ENCODE assay signal across 1 cellular context in the genomic region with DNA sequence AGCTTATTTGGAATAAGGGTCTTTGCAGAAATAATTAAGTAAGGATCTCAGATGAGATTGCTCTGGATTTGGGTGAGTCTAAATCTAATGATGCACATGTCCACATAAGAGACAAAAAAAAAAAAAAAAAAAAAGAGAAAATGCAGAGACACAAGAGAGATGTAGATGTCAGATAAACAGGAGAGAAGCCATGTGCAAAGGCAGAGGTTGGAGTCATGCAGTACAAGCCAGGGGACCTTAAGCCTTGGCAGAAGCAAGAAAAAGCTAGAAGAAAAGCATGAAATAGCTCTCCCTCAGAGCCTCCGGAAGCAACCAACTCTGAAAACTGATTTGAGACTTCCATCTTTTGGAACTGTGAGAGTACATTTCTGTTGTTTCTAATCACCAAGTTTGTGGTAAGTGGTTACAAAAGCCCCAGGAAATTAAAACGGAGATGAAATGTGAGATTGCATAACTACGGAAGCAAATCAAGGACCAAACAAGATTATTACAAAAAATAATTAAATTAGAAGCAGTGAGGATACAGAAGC.
TF ChIP-seq lines count a peak whose summit lies in the region.

No MANE protein-coding gene starts in this region.

TF ChIP-seq in WTC11, 78 proteins besides CTCF, POLR2A, EP300 and RAD21 (continued from another document):
- TF ChIP-seq, protein P1, sequence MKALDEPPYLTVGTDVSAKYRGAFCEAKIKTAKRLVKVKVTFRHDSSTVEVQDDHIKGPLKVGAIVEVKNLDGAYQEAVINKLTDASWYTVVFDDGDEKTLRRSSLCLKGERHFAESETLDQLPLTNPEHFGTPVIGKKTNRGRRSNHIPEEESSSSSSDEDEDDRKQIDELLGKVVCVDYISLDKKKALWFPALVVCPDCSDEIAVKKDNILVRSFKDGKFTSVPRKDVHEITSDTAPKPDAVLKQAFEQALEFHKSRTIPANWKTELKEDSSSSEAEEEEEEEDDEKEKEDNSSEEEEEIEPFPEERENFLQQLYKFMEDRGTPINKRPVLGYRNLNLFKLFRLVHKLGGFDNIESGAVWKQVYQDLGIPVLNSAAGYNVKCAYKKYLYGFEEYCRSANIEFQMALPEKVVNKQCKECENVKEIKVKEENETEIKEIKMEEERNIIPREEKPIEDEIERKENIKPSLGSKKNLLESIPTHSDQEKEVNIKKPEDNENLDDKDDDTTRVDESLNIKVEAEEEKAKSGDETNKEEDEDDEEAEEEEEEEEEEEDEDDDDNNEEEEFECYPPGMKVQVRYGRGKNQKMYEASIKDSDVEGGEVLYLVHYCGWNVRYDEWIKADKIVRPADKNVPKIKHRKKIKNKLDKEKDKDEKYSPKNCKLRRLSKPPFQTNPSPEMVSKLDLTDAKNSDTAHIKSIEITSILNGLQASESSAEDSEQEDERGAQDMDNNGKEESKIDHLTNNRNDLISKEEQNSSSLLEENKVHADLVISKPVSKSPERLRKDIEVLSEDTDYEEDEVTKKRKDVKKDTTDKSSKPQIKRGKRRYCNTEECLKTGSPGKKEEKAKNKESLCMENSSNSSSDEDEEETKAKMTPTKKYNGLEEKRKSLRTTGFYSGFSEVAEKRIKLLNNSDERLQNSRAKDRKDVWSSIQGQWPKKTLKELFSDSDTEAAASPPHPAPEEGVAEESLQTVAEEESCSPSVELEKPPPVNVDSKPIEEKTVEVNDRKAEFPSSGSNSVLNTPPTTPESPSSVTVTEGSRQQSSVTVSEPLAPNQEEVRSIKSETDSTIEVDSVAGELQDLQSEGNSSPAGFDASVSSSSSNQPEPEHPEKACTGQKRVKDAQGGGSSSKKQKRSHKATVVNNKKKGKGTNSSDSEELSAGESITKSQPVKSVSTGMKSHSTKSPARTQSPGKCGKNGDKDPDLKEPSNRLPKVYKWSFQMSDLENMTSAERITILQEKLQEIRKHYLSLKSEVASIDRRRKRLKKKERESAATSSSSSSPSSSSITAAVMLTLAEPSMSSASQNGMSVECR (CRISPR knock-in tag; IDR thresholded peaks at IDR 0.05; ENCODE audit: borderline replicate concordance): no peak
- TF ChIP-seq, protein P2, sequence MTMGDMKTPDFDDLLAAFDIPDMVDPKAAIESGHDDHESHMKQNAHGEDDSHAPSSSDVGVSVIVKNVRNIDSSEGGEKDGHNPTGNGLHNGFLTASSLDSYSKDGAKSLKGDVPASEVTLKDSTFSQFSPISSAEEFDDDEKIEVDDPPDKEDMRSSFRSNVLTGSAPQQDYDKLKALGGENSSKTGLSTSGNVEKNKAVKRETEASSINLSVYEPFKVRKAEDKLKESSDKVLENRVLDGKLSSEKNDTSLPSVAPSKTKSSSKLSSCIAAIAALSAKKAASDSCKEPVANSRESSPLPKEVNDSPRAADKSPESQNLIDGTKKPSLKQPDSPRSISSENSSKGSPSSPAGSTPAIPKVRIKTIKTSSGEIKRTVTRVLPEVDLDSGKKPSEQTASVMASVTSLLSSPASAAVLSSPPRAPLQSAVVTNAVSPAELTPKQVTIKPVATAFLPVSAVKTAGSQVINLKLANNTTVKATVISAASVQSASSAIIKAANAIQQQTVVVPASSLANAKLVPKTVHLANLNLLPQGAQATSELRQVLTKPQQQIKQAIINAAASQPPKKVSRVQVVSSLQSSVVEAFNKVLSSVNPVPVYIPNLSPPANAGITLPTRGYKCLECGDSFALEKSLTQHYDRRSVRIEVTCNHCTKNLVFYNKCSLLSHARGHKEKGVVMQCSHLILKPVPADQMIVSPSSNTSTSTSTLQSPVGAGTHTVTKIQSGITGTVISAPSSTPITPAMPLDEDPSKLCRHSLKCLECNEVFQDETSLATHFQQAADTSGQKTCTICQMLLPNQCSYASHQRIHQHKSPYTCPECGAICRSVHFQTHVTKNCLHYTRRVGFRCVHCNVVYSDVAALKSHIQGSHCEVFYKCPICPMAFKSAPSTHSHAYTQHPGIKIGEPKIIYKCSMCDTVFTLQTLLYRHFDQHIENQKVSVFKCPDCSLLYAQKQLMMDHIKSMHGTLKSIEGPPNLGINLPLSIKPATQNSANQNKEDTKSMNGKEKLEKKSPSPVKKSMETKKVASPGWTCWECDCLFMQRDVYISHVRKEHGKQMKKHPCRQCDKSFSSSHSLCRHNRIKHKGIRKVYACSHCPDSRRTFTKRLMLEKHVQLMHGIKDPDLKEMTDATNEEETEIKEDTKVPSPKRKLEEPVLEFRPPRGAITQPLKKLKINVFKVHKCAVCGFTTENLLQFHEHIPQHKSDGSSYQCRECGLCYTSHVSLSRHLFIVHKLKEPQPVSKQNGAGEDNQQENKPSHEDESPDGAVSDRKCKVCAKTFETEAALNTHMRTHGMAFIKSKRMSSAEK (CRISPR knock-in tag; IDR thresholded peaks at IDR 0.05; ENCODE audit: borderline replicate concordance): no peak
- TF ChIP-seq, protein P3, sequence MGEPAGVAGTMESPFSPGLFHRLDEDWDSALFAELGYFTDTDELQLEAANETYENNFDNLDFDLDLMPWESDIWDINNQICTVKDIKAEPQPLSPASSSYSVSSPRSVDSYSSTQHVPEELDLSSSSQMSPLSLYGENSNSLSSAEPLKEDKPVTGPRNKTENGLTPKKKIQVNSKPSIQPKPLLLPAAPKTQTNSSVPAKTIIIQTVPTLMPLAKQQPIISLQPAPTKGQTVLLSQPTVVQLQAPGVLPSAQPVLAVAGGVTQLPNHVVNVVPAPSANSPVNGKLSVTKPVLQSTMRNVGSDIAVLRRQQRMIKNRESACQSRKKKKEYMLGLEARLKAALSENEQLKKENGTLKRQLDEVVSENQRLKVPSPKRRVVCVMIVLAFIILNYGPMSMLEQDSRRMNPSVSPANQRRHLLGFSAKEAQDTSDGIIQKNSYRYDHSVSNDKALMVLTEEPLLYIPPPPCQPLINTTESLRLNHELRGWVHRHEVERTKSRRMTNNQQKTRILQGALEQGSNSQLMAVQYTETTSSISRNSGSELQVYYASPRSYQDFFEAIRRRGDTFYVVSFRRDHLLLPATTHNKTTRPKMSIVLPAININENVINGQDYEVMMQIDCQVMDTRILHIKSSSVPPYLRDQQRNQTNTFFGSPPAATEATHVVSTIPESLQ (CRISPR knock-in tag; IDR thresholded peaks at IDR 0.05): no peak
- no peak for TF ChIP-seq CREM (CRISPR knock-in tag; IDR thresholded peaks at IDR 0.05)
- TF ChIP-seq, protein P4, sequence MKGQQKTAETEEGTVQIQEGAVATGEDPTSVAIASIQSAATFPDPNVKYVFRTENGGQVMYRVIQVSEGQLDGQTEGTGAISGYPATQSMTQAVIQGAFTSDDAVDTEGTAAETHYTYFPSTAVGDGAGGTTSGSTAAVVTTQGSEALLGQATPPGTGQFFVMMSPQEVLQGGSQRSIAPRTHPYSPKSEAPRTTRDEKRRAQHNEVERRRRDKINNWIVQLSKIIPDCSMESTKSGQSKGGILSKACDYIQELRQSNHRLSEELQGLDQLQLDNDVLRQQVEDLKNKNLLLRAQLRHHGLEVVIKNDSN (CRISPR knock-in tag; IDR thresholded peaks at IDR 0.05): no peak
- TF ChIP-seq ZBTB21 (CRISPR knock-in tag; IDR thresholded peaks at IDR 0.05; ENCODE audit: borderline replicate concordance): no peak
- TF ChIP-seq CREB1 (CRISPR knock-in tag; IDR thresholded peaks at IDR 0.05): no peak
